Comparison of ENCODE assay signal across 23 cellular contexts in genomic region chr1:164999135-164999534, GRCh38.
"Had no signal": no experiment of that assay in that cellular context is flagged by ENCODE, and none has a peak within 500 bp of the region (broad histone marks: within the 10 kb centered on the region; RNA-seq: fewer than 3 reads in every experiment).

No MANE protein-coding gene starts in this region.

- DNase-seq: cortex of kidney; dorsolateral prefrontal cortex; effector CD8-positive, alpha-beta T cell; left colon; left ventricle myocardium superior; mesendoderm; naive thymus-derived CD4-positive, alpha-beta T cell; nephron progenitor cell; posterior cingulate gyrus; spleen; stimulated activated CD4-positive, alpha-beta T cell treated with anti-CD3 and anti-CD28 coated beads, Interleukin-15, amount 100 ng/mL, for 24 hours; stimulated activated CD4-positive, alpha-beta T cell treated with anti-CD3 and anti-CD28 coated beads, Interleukin-1b, Interleukin-23, amount 100 ng/mL, for 48 hours; stimulated activated CD4-positive, alpha-beta T cell treated with anti-CD3 and anti-CD28 coated beads, Interleukin-4, amount 100 ng/mL, for 24 hours; tibial artery; upper lobe of left lung; uterus had no signal

- H2AFZ ChIP-seq: hepatocyte had no signal

- H3K9me3 ChIP-seq: esophagus muscularis mucosa, upper lobe of left lung, uterus had no signal

- H3K79me2 ChIP-seq: hepatocyte had no signal

- H3K4me1 ChIP-seq: gastroesophageal sphincter, spleen, tibial artery, upper lobe of left lung, uterus had no signal

- H3K4me3 ChIP-seq: dorsolateral prefrontal cortex, esophagus muscularis mucosa, gastroesophageal sphincter, hepatocyte, lung, spleen, tibial artery, upper lobe of left lung, uterus had no signal

- H3K27ac ChIP-seq: dorsolateral prefrontal cortex, epithelial cell of prostate, esophagus muscularis mucosa, gastroesophageal sphincter, hepatocyte, spleen, tibial artery, upper lobe of left lung, uterus had no signal

- H3K27me3 ChIP-seq: esophagus muscularis mucosa, gastroesophageal sphincter, hepatocyte, spleen, upper lobe of left lung, uterus had no signal

- H3K36me3 ChIP-seq: esophagus muscularis mucosa, gastroesophageal sphincter, spleen, tibial artery, upper lobe of left lung, uterus had no signal

- ATAC-seq: gastroesophageal sphincter; left colon; left ventricle myocardium superior; naive thymus-derived CD4-positive, alpha-beta T cell; sciatic nerve; stimulated activated memory B cell treated with anti-CD40 and anti-IgM and Interleukin-4, amounts not matched to agents 10 μg/mL and 1 μg/mL and 100 μg/mL, for 72 hours had no signal

- H3K4me2 ChIP-seq: hepatocyte had no signal
